Comparison of ENCODE assay signal across 1 cellular context in genomic region chr15:64092864-64093626, GRCh38.
TF ChIP-seq lines count a peak whose summit lies in the region.

No MANE protein-coding gene starts in this region.

TF ChIP-seq in HepG2, 621 proteins besides CTCF, POLR2A, EP300 and RAD21 (continued from another document and continues in another):
- TF ChIP-seq ZNF574 (CRISPR knock-in tag; IDR thresholded peaks at IDR 0.05): peak; percentile 95
- TF ChIP-seq TEAD2 (CRISPR knock-in tag; IDR thresholded peaks at IDR 0.05): no peak
- TF ChIP-seq, protein P1, sequence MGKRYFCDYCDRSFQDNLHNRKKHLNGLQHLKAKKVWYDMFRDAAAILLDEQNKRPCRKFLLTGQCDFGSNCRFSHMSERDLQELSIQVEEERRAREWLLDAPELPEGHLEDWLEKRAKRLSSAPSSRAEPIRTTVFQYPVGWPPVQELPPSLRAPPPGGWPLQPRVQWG (CRISPR knock-in tag; IDR thresholded peaks at IDR 0.05; ENCODE audit: borderline replicate concordance, low read depth): no peak
- no peak for TF ChIP-seq GATA4 (IDR thresholded peaks at IDR 0.05; ENCODE audit: borderline replicate concordance, low read depth)
- TF ChIP-seq, protein P2, sequence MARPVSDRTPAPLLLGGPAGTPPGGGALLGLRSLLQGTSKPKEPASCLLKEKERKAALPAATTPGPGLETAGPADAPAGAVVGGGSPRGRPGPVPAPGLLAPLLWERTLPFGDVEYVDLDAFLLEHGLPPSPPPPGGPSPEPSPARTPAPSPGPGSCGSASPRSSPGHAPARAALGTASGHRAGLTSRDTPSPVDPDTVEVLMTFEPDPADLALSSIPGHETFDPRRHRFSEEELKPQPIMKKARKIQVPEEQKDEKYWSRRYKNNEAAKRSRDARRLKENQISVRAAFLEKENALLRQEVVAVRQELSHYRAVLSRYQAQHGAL (CRISPR knock-in tag; IDR thresholded peaks at IDR 0.05; ENCODE audit: not compliant biosample characterization): no peak
- TF ChIP-seq TOPORS (CRISPR knock-in tag; IDR thresholded peaks at IDR 0.05): no peak
- TF ChIP-seq TCF7 (IDR thresholded peaks at IDR 0.05; ENCODE audit: low read depth): no peak
- no peak for TF ChIP-seq ZNF546 (CRISPR knock-in tag; conservative IDR thresholded peaks at IDR 0.05)
- no peak for TF ChIP-seq ZNF343 (CRISPR knock-in tag; IDR thresholded peaks at IDR 0.05)
- peak; percentile 76; the same call in 1 of the 2 replicates for TF ChIP-seq SNAPC4 (CRISPR knock-in tag; IDR thresholded peaks at IDR 0.05)
- TF ChIP-seq ETV5 (CRISPR knock-in tag; IDR thresholded peaks at IDR 0.05; ENCODE audit: borderline replicate concordance): no peak; the same call in 1 of the 2 replicates
- 0 out of 2 replicates have a peak, but pooled peaks have one; percentile 21 for TF ChIP-seq TFDP1 (CRISPR knock-in tag; IDR thresholded peaks at IDR 0.05; ENCODE audit: borderline replicate concordance)
- no peak for TF ChIP-seq NFIB (CRISPR knock-in tag; IDR thresholded peaks at IDR 0.05; ENCODE audit: borderline replicate concordance)
- no peak for TF ChIP-seq SATB2 (CRISPR knock-in tag; IDR thresholded peaks at IDR 0.05)
- TF ChIP-seq ZMYM3 (CRISPR knock-in tag; IDR thresholded peaks at IDR 0.05): no peak
- no peak for TF ChIP-seq ARNTL (CRISPR knock-in tag; IDR thresholded peaks at IDR 0.05)
- TF ChIP-seq, protein P3, sequence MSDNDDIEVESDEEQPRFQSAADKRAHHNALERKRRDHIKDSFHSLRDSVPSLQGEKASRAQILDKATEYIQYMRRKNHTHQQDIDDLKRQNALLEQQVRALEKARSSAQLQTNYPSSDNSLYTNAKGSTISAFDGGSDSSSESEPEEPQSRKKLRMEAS (IDR thresholded peaks at IDR 0.05): no peak; the same call in none of the 2 replicates
- no peak for TF ChIP-seq ZNF619 (CRISPR knock-in tag; IDR thresholded peaks at IDR 0.05)
- no peak for TF ChIP-seq ZNF230 (CRISPR knock-in tag; IDR thresholded peaks at IDR 0.05)
- no peak for TF ChIP-seq HNRNPK (IDR thresholded peaks at IDR 0.05; ENCODE audit: low read depth, low read length, poor library complexity, severe bottlenecking)
- no peak for TF ChIP-seq ZNF761 (CRISPR knock-in tag; conservative IDR thresholded peaks at IDR 0.05)
- no peak for TF ChIP-seq NFE2 (CRISPR knock-in tag; IDR thresholded peaks at IDR 0.05)
- TF ChIP-seq MAF1 (CRISPR knock-in tag; IDR thresholded peaks at IDR 0.05; ENCODE audit: borderline replicate concordance): no peak
- no peak for TF ChIP-seq ATF7 (IDR thresholded peaks at IDR 0.05)
- TF ChIP-seq ATF7 (CRISPR knock-in tag; IDR thresholded peaks at IDR 0.05): no peak
- no peak; the same call in 1 of the 2 replicates for TF ChIP-seq ETV6 (CRISPR knock-in tag; conservative IDR thresholded peaks at IDR 0.05)
- no peak for TF ChIP-seq PHF21A (CRISPR knock-in tag; IDR thresholded peaks at IDR 0.05)
- TF ChIP-seq KDM4B (CRISPR knock-in tag; IDR thresholded peaks at IDR 0.05): no peak
- no peak for TF ChIP-seq CSRNP1 (CRISPR knock-in tag; IDR thresholded peaks at IDR 0.05)
- TF ChIP-seq NCOA2 (CRISPR knock-in tag; IDR thresholded peaks at IDR 0.05): no peak
- TF ChIP-seq PAXIP1 (CRISPR knock-in tag; conservative IDR thresholded peaks at IDR 0.05): no peak
- no peak for TF ChIP-seq CAMTA2 (CRISPR knock-in tag; IDR thresholded peaks at IDR 0.05; ENCODE audit: borderline replicate concordance)
- no peak for TF ChIP-seq KLF12 (CRISPR knock-in tag; IDR thresholded peaks at IDR 0.05; ENCODE audit: borderline replicate concordance)
- no peak for TF ChIP-seq MXD4 (CRISPR knock-in tag; IDR thresholded peaks at IDR 0.05)
- no peak for TF ChIP-seq ZNF841 (CRISPR knock-in tag; IDR thresholded peaks at IDR 0.05; ENCODE audit: borderline replicate concordance)
- TF ChIP-seq HNF4G (IDR thresholded peaks at IDR 0.05; ENCODE audit: borderline replicate concordance, low read depth, low read length): no peak
- TF ChIP-seq HNF4G (CRISPR knock-in tag; IDR thresholded peaks at IDR 0.05; ENCODE audit: borderline replicate concordance, low read depth): no peak
- TF ChIP-seq, protein P4, sequence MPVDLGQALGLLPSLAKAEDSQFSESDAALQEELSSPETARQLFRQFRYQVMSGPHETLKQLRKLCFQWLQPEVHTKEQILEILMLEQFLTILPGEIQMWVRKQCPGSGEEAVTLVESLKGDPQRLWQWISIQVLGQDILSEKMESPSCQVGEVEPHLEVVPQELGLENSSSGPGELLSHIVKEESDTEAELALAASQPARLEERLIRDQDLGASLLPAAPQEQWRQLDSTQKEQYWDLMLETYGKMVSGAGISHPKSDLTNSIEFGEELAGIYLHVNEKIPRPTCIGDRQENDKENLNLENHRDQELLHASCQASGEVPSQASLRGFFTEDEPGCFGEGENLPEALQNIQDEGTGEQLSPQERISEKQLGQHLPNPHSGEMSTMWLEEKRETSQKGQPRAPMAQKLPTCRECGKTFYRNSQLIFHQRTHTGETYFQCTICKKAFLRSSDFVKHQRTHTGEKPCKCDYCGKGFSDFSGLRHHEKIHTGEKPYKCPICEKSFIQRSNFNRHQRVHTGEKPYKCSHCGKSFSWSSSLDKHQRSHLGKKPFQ (CRISPR knock-in tag; IDR thresholded peaks at IDR 0.05; ENCODE audit: insufficient replicate concordance): no peak
- no peak for TF ChIP-seq ZNF354B (CRISPR knock-in tag; IDR thresholded peaks at IDR 0.05)
- TF ChIP-seq, protein P5, sequence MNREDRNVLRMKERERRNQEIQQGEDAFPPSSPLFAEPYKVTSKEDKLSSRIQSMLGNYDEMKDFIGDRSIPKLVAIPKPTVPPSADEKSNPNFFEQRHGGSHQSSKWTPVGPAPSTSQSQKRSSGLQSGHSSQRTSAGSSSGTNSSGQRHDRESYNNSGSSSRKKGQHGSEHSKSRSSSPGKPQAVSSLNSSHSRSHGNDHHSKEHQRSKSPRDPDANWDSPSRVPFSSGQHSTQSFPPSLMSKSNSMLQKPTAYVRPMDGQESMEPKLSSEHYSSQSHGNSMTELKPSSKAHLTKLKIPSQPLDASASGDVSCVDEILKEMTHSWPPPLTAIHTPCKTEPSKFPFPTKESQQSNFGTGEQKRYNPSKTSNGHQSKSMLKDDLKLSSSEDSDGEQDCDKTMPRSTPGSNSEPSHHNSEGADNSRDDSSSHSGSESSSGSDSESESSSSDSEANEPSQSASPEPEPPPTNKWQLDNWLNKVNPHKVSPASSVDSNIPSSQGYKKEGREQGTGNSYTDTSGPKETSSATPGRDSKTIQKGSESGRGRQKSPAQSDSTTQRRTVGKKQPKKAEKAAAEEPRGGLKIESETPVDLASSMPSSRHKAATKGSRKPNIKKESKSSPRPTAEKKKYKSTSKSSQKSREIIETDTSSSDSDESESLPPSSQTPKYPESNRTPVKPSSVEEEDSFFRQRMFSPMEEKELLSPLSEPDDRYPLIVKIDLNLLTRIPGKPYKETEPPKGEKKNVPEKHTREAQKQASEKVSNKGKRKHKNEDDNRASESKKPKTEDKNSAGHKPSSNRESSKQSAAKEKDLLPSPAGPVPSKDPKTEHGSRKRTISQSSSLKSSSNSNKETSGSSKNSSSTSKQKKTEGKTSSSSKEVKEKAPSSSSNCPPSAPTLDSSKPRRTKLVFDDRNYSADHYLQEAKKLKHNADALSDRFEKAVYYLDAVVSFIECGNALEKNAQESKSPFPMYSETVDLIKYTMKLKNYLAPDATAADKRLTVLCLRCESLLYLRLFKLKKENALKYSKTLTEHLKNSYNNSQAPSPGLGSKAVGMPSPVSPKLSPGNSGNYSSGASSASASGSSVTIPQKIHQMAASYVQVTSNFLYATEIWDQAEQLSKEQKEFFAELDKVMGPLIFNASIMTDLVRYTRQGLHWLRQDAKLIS (CRISPR knock-in tag; IDR thresholded peaks at IDR 0.05): no peak
- TF ChIP-seq ZFP36L2 (CRISPR knock-in tag; IDR thresholded peaks at IDR 0.05): no peak
- TF ChIP-seq ZNF883 (CRISPR knock-in tag; IDR thresholded peaks at IDR 0.05; ENCODE audit: not compliant biosample characterization): no peak
